In the genomic region with DNA sequence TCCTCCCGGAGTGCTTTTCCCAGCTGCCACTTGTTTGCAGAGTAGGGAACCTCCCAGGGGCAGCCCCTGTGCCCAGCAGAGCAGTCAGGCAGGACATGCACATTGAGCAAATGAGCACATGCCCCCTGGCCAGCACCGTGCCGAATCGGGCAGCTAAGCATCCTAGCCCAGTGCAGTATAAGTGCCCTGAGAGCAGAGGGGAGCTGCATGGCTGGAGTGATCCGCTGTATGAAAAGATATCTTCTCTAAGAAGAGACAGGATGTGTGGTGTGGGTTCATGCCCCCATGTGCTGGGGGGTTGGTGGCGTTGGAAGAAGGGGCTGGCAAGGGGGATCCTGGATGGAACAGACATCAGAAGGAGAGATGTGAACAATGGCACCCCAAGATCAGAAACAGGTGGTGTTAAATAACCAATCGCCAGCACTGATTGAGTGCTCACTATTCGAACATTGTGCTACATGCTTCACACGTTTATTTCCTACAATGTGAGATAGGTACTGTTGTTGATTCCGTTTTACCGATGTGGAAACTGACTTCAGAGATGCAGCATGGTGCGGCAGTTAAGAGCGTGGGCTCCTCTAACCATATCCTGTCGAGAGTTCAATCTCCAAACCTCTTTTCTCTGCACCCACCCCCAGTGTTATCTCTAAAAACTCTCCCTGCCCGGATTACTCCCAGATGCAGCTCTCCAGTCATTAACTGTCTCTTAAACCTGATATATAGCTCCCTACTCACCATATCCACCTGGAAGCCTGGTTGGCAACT, we compare ENCODE assay signal across 8 cellular contexts. TPM values are rescaled to one million over a fixed set of nuclear protein-coding genes. Genes with fewer than 3 reads are reported as not detected.
DNase-seq lines count a peak whose midpoint lies in the region; ATAC-seq and TF ChIP-seq lines count a peak whose summit lies in the region.

No MANE protein-coding gene starts in this region.

- peak overlapping the region; percentile 75 for H3K4me3 Mint-ChIP-seq in WTC11

- ATAC-seq in WTC11 (no peak), GM21423 (IDR thresholded peaks at IDR 0.05; ENCODE audit: unreplicated experiment) (no peak)

- no peaks in the 10 kb centered on the region for H3K27me3 ChIP-seq in HAP-1 (ENCODE audit: low read depth)

- peaks cover 19% of the 10 kb centered on the region for H3K4me1 Mint-ChIP-seq in WTC11

- H3K4me3 ChIP-seq in HAP-1 = 0 out of 2 replicates have a peak overlapping the region, but pooled peaks have one; percentile 39
- H3K4me3 ChIP-seq in fibroblast of the aortic adventitia (ENCODE audit: low read depth, low read length) = peak overlapping the region; percentile 80

- no peak for TF ChIP-seq CTCF in WTC11 (IDR thresholded peaks at IDR 0.05)
- no peak for TF ChIP-seq CTCF in fibroblast of the aortic adventitia (IDR thresholded peaks at IDR 0.05; ENCODE audit: insufficient read depth, low read length)

- CTCF ChIA-PET in WTC11 (lab: Charles Lee) = interaction anchor here (1.4 kb wide), 1 partner anchor 83 kb away, joined by 14 read pairs; the partner anchor contains the start of gene PPP1CA

- peaks cover 15% of the 10 kb centered on the region for H3K4me1 ChIP-seq in HAP-1

- no peaks in the 10 kb centered on the region; the same call in none of the 2 replicates for H3K36me3 ChIP-seq in HAP-1 (replicated peaks)

- no peaks in the 10 kb centered on the region for H3K9me3 ChIP-seq in HAP-1

- in situ Hi-C loops in HAP-1 (cut with MboI; ENCODE audit: low sequenced_read_pairs) = no loop called here

- H3K9me3 Mint-ChIP-seq in WTC11 = no peaks in the 10 kb centered on the region

- no peak for DNase-seq in HAP-1 (ENCODE audit: low spot score in 2 of 2)
- no peak for DNase-seq in WTC11 (ENCODE audit: low spot score)
- no peak for DNase-seq in fibroblast of the aortic adventitia (ENCODE audit: low read depth)
- peak; percentile 64 for DNase-seq in stimulated activated CD8-positive, alpha-beta memory T cell treated with anti-CD3 and anti-CD28 coated beads, Interleukin-4, amount 100 ng/mL, for 48 hours
- no peak for DNase-seq in DMS53 (lab: John Stamatoyannopoulos, UW)
- no peak for DNase-seq in ecto neural progenitor cell (ENCODE audit: low spot score)
- no peak for DNase-seq in NCI-H1417 treated with DMSO at 0.1 percent for 48 hours (lab: John Stamatoyannopoulos, UW)

- peaks cover 42% of the 10 kb centered on the region for H3K27me3 Mint-ChIP-seq in WTC11 (ENCODE audit: low read depth)

- no peak overlapping the region for H3K27ac Mint-ChIP-seq in WTC11

- peaks cover 7% of the 10 kb centered on the region; the same call in 1 of the 2 replicates for H3K36me3 Mint-ChIP-seq in WTC11

- POLR2A ChIA-PET in WTC11 (lab: Charles Lee) = interaction anchor here (0.7 kb wide), 1 partner anchor 46 kb away, joined by 3 read pairs; the partner anchor contains the start of gene PTPRCAP

TF ChIP-seq in WTC11, 78 proteins besides CTCF, POLR2A, EP300 and RAD21:
- no peak for TF ChIP-seq NFYB (CRISPR knock-in tag; conservative IDR thresholded peaks at IDR 0.05; ENCODE audit: low read depth)
- TF ChIP-seq, protein P1, sequence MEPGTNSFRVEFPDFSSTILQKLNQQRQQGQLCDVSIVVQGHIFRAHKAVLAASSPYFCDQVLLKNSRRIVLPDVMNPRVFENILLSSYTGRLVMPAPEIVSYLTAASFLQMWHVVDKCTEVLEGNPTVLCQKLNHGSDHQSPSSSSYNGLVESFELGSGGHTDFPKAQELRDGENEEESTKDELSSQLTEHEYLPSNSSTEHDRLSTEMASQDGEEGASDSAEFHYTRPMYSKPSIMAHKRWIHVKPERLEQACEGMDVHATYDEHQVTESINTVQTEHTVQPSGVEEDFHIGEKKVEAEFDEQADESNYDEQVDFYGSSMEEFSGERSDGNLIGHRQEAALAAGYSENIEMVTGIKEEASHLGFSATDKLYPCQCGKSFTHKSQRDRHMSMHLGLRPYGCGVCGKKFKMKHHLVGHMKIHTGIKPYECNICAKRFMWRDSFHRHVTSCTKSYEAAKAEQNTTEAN (CRISPR knock-in tag; IDR thresholded peaks at IDR 0.05) = no peak
- no peak for TF ChIP-seq NFE2L1 (CRISPR knock-in tag; IDR thresholded peaks at IDR 0.05)
- TF ChIP-seq ATF6 (CRISPR knock-in tag; IDR thresholded peaks at IDR 0.05) = no peak
- no peak for TF ChIP-seq ZNF317 (CRISPR knock-in tag; IDR thresholded peaks at IDR 0.05; ENCODE audit: borderline replicate concordance, low read depth)
- no peak for TF ChIP-seq ZNF138 (CRISPR knock-in tag; conservative IDR thresholded peaks at IDR 0.05)
- TF ChIP-seq RELA (CRISPR knock-in tag; IDR thresholded peaks at IDR 0.05; ENCODE audit: borderline replicate concordance) = no peak
- no peak for TF ChIP-seq GABPB1 (CRISPR knock-in tag; IDR thresholded peaks at IDR 0.05)
- no peak for TF ChIP-seq IRF2 (CRISPR knock-in tag; IDR thresholded peaks at IDR 0.05; ENCODE audit: borderline replicate concordance, low read depth)

RNA-seq across cellular contexts. Expression of gene AIP, which starts 1.3 kb away (rescaled TPM):
- total RNA-seq in WTC11 (2021) (32.8 to 42.1 TPM (median 40.0 TPM) in 3 replicates), fibroblast of the aortic adventitia (ENCODE audit: low replicate concordance) (38.4 and 75.9 TPM in 2 replicates)

RNA-seq across cellular contexts. Expression of gene TMEM134, which starts 15.0 kb away (rescaled TPM):
- total RNA-seq in WTC11 (2021) (55.6 to 61.1 TPM (median 59.6 TPM) in 3 replicates), fibroblast of the aortic adventitia (ENCODE audit: low replicate concordance) (19.2 and 27.9 TPM in 2 replicates)

RNA-seq across cellular contexts. Expression of gene PITPNM1, which starts 21.1 kb away (rescaled TPM):
- 51.3 to 55.4 TPM (median 51.8 TPM) in 3 replicates for total RNA-seq in WTC11 (2021)
- 9.2 and 24.0 TPM in 2 replicates for total RNA-seq in fibroblast of the aortic adventitia (ENCODE audit: low replicate concordance)

RNA-seq across cellular contexts. Expression of gene CDK2AP2, which starts 23.9 kb away (rescaled TPM):
- total RNA-seq in WTC11 (2021) = 47.6 to 53.1 TPM (median 52.5 TPM) in 3 replicates
- 8.7 and 22.1 TPM in 2 replicates for total RNA-seq in fibroblast of the aortic adventitia (ENCODE audit: low replicate concordance)

RNA-seq across cellular contexts. Expression of gene CABP4, which starts 28.9 kb away (rescaled TPM):
- 0.09 to 0.23 TPM in 2 of 3 replicates, not detected in the other for total RNA-seq in WTC11 (2021)
- not detected in 2 replicates for total RNA-seq in fibroblast of the aortic adventitia (ENCODE audit: low replicate concordance)
